Comparison of ENCODE assay signal across 28 cellular contexts in the genomic region with DNA sequence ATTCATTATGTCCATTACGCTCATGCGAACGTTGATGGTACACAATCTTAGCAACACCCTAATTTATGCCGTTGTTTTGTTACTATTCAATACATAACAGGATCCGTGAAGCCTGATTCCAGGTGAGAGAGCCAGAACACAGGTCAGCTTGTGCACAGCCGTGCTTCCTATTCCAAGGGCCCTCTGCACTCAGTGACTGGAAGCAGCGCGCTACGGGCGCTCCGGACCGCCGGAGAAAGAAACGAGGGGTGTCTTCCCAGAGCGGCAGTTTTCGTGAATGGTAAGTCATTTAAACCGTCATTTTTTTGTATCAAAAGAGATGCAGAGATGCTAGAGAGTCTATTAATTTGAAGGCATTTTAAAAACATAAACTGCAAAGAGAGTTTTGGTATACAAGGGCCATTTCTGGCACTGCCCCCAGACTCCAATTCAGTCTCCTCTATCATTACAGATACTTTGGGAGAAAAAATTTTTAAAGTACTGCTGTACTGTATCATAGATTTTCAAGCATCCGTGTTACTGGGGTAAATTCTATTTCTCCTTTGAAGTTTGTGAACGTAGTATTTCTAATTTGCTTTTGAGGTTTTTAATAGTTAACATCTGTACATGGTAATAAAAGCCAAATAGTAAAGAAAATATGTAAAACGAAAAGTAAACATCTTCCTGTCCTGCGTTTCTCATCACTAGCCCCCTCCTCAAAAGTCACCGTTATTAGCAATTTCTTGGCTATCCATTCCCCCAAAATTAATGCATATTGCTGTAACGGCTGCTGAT.
"Had no signal": no experiment of that assay in that cellular context is flagged by ENCODE, and none has a peak within 500 bp of the region (broad histone marks: within the 10 kb centered on the region; RNA-seq: fewer than 3 reads in every experiment).

No MANE protein-coding gene starts in this region.

- H3K9me3 Mint-ChIP-seq: activated CD4-positive, alpha-beta T cell treated with anti-CD3 and anti-CD28 coated beads, Interleukin-2, amount 10 ng/mL, durations not matched to agents 24 days and 14 days; activated naive CD4-positive, alpha-beta T cell treated with anti-CD3 and anti-CD28 coated beads, Interleukin-2, amount 10 ng/mL, durations not matched to agents 7 days and 5 days; activated naive CD8-positive, alpha-beta T cell treated with anti-CD3 and anti-CD28 coated beads, Interleukin-2, amount 50 U/mL, for 24 hours; activated T-cell treated with anti-CD3 and anti-CD28 coated beads, Interleukin-2, amount 50 U/mL, for 4 hours; activated T-helper 1 cell treated with anti-CD3 and anti-CD28 coated beads, Interleukin-12 subunit alpha, Interleukin-12 subunit beta, Interleukin-2, Interleukin-4 antibody, amounts not matched to agents 30 ng/mL and 10 ng/mL and 1 ng/mL, durations not matched to agents 14 hours and 24 hours and 36 hours; T-helper 1 cell treated with Interleukin-12 subunit alpha and Interleukin-12 subunit beta and Interleukin-4 antibody, amounts not matched to agents 30 μg/mL and 1 μg/mL, for 36 hours; T-helper 2 cell treated with Interferon-gamma antibody and Interleukin-4, amounts not matched to agents 5 μg/mL and 100 μg/mL, for 36 hours had no signal

- DNase-seq: activated CD4-positive, alpha-beta T cell treated with anti-CD3 and anti-CD28 coated beads, Interleukin-2, amount 10 ng/mL, durations not matched to agents 24 days and 14 days; activated CD4-positive, alpha-beta T cell treated with anti-CD3 and anti-CD28 coated beads, Interleukin-2, amount 50 U/mL, for 4 hours; activated CD8-positive, alpha-beta T cell treated with anti-CD3 and anti-CD28 coated beads, Interleukin-2, amount 10 ng/mL, durations not matched to agents 7 days and 5 days; activated effector memory CD4-positive, alpha-beta T cell treated with Interleukin-2 at 50 U/mL for 16 hours; activated naive CD4-positive, alpha-beta T cell treated with anti-CD3 and anti-CD28 coated beads, Interleukin-2, amount 10 ng/mL, durations not matched to agents 7 days and 5 days; activated naive CD8-positive, alpha-beta T cell treated with anti-CD3 and anti-CD28 coated beads, Interleukin-2, amount 50 U/mL, for 24 hours; activated T-cell treated with anti-CD3 and anti-CD28 coated beads, Interleukin-2, amount 50 U/mL, for 4 hours; anterior cingulate cortex; brain microvascular endothelial cell; central memory CD4-positive, alpha-beta T cell; Karpas-422; NCI-H1105; NCI-H1417 treated with DMSO at 0.1 percent for 48 hours; NCI-H187 treated with DMSO at 0.1 percent for 48 hours; NCI-H2081; NCI-H510A; NCI-H526; Peyer's patch; RPMI8226; SHP77 treated with DMSO at 0.1 percent for 48 hours; SK-N-SH had no signal

- H3K4me3 Mint-ChIP-seq: activated CD4-positive, alpha-beta T cell treated with anti-CD3 and anti-CD28 coated beads, Interleukin-2, amount 10 ng/mL, durations not matched to agents 24 days and 14 days; activated CD8-positive, alpha-beta T cell treated with anti-CD3 and anti-CD28 coated beads, Interleukin-2, amount 10 ng/mL, durations not matched to agents 7 days and 5 days; activated naive CD4-positive, alpha-beta T cell treated with anti-CD3 and anti-CD28 coated beads, Interleukin-2, amount 10 ng/mL, durations not matched to agents 7 days and 5 days; activated naive CD8-positive, alpha-beta T cell; activated naive CD8-positive, alpha-beta T cell treated with anti-CD3 and anti-CD28 coated beads, Interleukin-2, amount 50 U/mL, for 24 hours; activated T-cell treated with anti-CD3 and anti-CD28 coated beads, Interleukin-2, amount 50 U/mL, for 4 hours; activated T-helper 1 cell treated with anti-CD3 and anti-CD28 coated beads, Interleukin-12 subunit alpha, Interleukin-12 subunit beta, Interleukin-2, Interleukin-4 antibody, amounts not matched to agents 30 ng/mL and 10 ng/mL and 1 ng/mL, durations not matched to agents 14 hours and 24 hours and 36 hours; T-helper 1 cell treated with Interleukin-12 subunit alpha and Interleukin-12 subunit beta and Interleukin-4 antibody, amounts not matched to agents 30 μg/mL and 1 μg/mL, for 36 hours; T-helper 2 cell treated with Interferon-gamma antibody and Interleukin-4, amounts not matched to agents 5 μg/mL and 100 μg/mL, for 36 hours had no signal

- H3K4me1 ChIP-seq: SJSA1 had no signal

- H3K4me2 ChIP-seq: SK-N-SH had no signal

- H3K27me3 ChIP-seq: brain microvascular endothelial cell, Peyer's patch, SJSA1 had no signal

- H3K27me3 Mint-ChIP-seq: activated naive CD8-positive, alpha-beta T cell; activated naive CD8-positive, alpha-beta T cell treated with anti-CD3 and anti-CD28 coated beads, Interleukin-2, amount 50 U/mL, for 24 hours had no signal

- ATAC-seq: activated CD8-positive, alpha-beta T cell treated with anti-CD3 and anti-CD28 coated beads, Interleukin-2, amount 10 ng/mL, durations not matched to agents 7 days and 5 days; activated naive CD8-positive, alpha-beta T cell treated with anti-CD3 and anti-CD28 coated beads, Interleukin-2, amount 50 U/mL, for 24 hours had no signal

- H3K27ac ChIP-seq: brain microvascular endothelial cell, Peyer's patch, SJSA1 had no signal

- H3K36me3 Mint-ChIP-seq: activated naive CD8-positive, alpha-beta T cell had no signal

- H3K9me3 ChIP-seq: Peyer's patch, SJSA1, SK-N-SH had no signal

- FAIRE-seq: colon, TTC549 had no signal

- H3K4me3 ChIP-seq: Peyer's patch, SJSA1 had no signal

- H3K9ac ChIP-seq: SK-N-SH had no signal

- H3K27ac Mint-ChIP-seq: activated CD4-positive, alpha-beta T cell treated with anti-CD3 and anti-CD28 coated beads, Interleukin-2, amount 10 ng/mL, durations not matched to agents 24 days and 14 days; activated CD8-positive, alpha-beta T cell treated with anti-CD3 and anti-CD28 coated beads, Interleukin-2, amount 10 ng/mL, durations not matched to agents 7 days and 5 days; activated naive CD4-positive, alpha-beta T cell treated with anti-CD3 and anti-CD28 coated beads, Interleukin-2, amount 10 ng/mL, durations not matched to agents 7 days and 5 days; activated naive CD8-positive, alpha-beta T cell; activated naive CD8-positive, alpha-beta T cell treated with anti-CD3 and anti-CD28 coated beads, Interleukin-2, amount 50 U/mL, for 24 hours; activated T-helper 1 cell treated with anti-CD3 and anti-CD28 coated beads, Interleukin-12 subunit alpha, Interleukin-12 subunit beta, Interleukin-2, Interleukin-4 antibody, amounts not matched to agents 30 ng/mL and 10 ng/mL and 1 ng/mL, durations not matched to agents 14 hours and 24 hours and 36 hours; T-helper 1 cell treated with Interleukin-12 subunit alpha and Interleukin-12 subunit beta and Interleukin-4 antibody, amounts not matched to agents 30 μg/mL and 1 μg/mL, for 36 hours; T-helper 2 cell treated with Interferon-gamma antibody and Interleukin-4, amounts not matched to agents 5 μg/mL and 100 μg/mL, for 36 hours had no signal
